Comparison of ENCODE assay signal across 7 cellular contexts in genomic region chr1:163174524-163175437, GRCh38. TPM values are rescaled to one million over a fixed set of nuclear protein-coding genes. Genes with fewer than 3 reads are reported as not detected.
DNase-seq lines count a peak whose midpoint lies in the region; ATAC-seq and TF ChIP-seq lines count a peak whose summit lies in the region.

No MANE protein-coding gene starts in this region.

- H3K4me1 ChIP-seq in adipocyte (ENCODE audit: control insufficient read depth, insufficient read depth, low read length), result peaks cover 31% of the 10 kb centered on the region

- H3K9ac ChIP-seq in adipocyte (ENCODE audit: low read length), result peak overlapping the region; percentile 79

- ATAC-seq in left ventricle myocardium superior, result peak; percentile 81
- no peak for ATAC-seq in GM21529 (IDR thresholded peaks at IDR 0.05; ENCODE audit: unreplicated experiment)

- no peaks in the 10 kb centered on the region for H3K27me3 ChIP-seq in adipocyte (replicated peaks; ENCODE audit: control insufficient read depth, insufficient read depth, low read length)

- H3K36me3 ChIP-seq in adipocyte (ENCODE audit: control insufficient read depth, insufficient read depth, low read length, severe bottlenecking), result no peaks in the 10 kb centered on the region

- DNase-seq in LNCaP clone FGC (ENCODE audit: low read depth), result peak; percentile 27
- DNase-seq in RKO (ENCODE audit: low spot score), result peak; percentile 77
- peak; percentile 93 for DNase-seq in adipocyte (ENCODE audit: low read depth)
- peak; percentile 80 for DNase-seq in left ventricle myocardium superior
- DNase-seq in retinal pigment epithelial cell (ENCODE audit: low read depth), result no peak

- H3K4me3 ChIP-seq in LNCaP clone FGC (ENCODE audit: low read depth, low read length) (no peak overlapping the region), adipocyte (ENCODE audit: low read length) (peak overlapping the region; percentile 54), retinal pigment epithelial cell (ENCODE audit: low read length) (no peak overlapping the region)

- intact Hi-C loops in left ventricle myocardium superior (cut with micrococcal nuclease), result loop anchor here (5.0 to 10.0 kb wide), 4 partner anchors 102 to 322 kb away; no protein-coding TSS in a partner anchor

- no peaks in the 10 kb centered on the region for H3K9me3 ChIP-seq in adipocyte (ENCODE audit: control insufficient read depth, low read length)

- TF ChIP-seq CTCF in GM12874 (IDR thresholded peaks at IDR 0.05; ENCODE audit: insufficient read depth, low read depth, low read length) (peak; percentile 72), LNCaP clone FGC (IDR thresholded peaks at IDR 0.05; ENCODE audit: control insufficient read depth, extremely low read depth, insufficient read depth) (peak; percentile 94), retinal pigment epithelial cell (conservative IDR thresholded peaks at IDR 0.05; ENCODE audit: low read depth, low read length) (peak; percentile 97)

RNA-seq across cellular contexts. Expression of gene RGS5, which starts 27.9 kb away (rescaled TPM):
- 278 TPM for total RNA-seq in left ventricle myocardium superior
